Comparison of ENCODE assay signal across 8 cellular contexts in genomic region chr2:197309369-197310231, GRCh38. TPM values are rescaled to one million over a fixed set of nuclear protein-coding genes. Genes with fewer than 3 reads are reported as not detected.
DNase-seq lines count a peak whose midpoint lies in the region; ATAC-seq and TF ChIP-seq lines count a peak whose summit lies in the region.

No MANE protein-coding gene starts in this region.

- no peaks in the 10 kb centered on the region for H3K27me3 Mint-ChIP-seq in activated T-cell treated with anti-CD3 and anti-CD28 coated beads, Interleukin-2, amount 50 U/mL, for 72 hours (ENCODE audit: low read depth)
- H3K27me3 Mint-ChIP-seq in nephron progenitor cell (ENCODE audit: low read depth, poor library complexity): peaks cover 66% of the 10 kb centered on the region

- no peaks in the 10 kb centered on the region for H3K79me2 ChIP-seq in fibroblast of lung (ENCODE audit: control insufficient read depth, insufficient read depth, low read length)

- H3K36me3 Mint-ChIP-seq in activated T-cell treated with anti-CD3 and anti-CD28 coated beads, Interleukin-2, amount 50 U/mL, for 72 hours (ENCODE audit: insufficient read depth in 2 of 2): peaks cover 3 to 5% of the 10 kb centered on the region in 2 donors
- no peaks in the 10 kb centered on the region for H3K36me3 Mint-ChIP-seq in nephron progenitor cell (ENCODE audit: low read depth)

- H3K4me3 ChIP-seq in fibroblast of lung (replicated peaks in 1 of 4; ENCODE audit: control extremely low read depth in 1 of 4, insufficient read depth in 1 of 4, low read depth in 3 of 4, low read length in 4 of 4): peak overlapping the region; percentile 65 to 80 (median 74)
- peak overlapping the region; percentile 80 to 83 for H3K4me3 ChIP-seq in tibial artery

- H3K4me1 ChIP-seq in fibroblast of lung (ENCODE audit: control insufficient read depth, extremely low read depth, insufficient read depth, low read length) (peaks cover 5% of the 10 kb centered on the region), tibial artery (peaks cover 0 to 58% (median 25%) of the 10 kb centered on the region in 4 donors)

- H3K27ac ChIP-seq in fibroblast of lung (ENCODE audit: insufficient read depth, low read length): no peak overlapping the region
- H3K27ac ChIP-seq in tibial artery: peak overlapping the region; percentile 79 to 86

- H3K9ac ChIP-seq in fibroblast of lung (ENCODE audit: insufficient read depth, low read length): peak overlapping the region; percentile 68

- H3K9me3 ChIP-seq in fibroblast of lung (ENCODE audit: control insufficient read depth, insufficient read depth, low read depth, low read length) (no peaks in the 10 kb centered on the region), tibial artery (no peaks in the 10 kb centered on the region)

- peak overlapping the region; percentile 89 to 99 for H3K4me3 Mint-ChIP-seq in activated T-cell treated with anti-CD3 and anti-CD28 coated beads, Interleukin-2, amount 50 U/mL, for 72 hours
- peak overlapping the region; percentile 90 for H3K4me3 Mint-ChIP-seq in nephron progenitor cell

- DNase-seq in NCI-H82 (lab: John Stamatoyannopoulos, UW): peak; percentile 37
- DNase-seq in NCI-H82 treated with DMSO at 0.1 percent for 48 hours (lab: John Stamatoyannopoulos, UW; ENCODE audit: unreplicated experiment): no peak
- DNase-seq in NCI-H146 (lab: John Stamatoyannopoulos, UW): peak; percentile 41
- DNase-seq in activated T-cell treated with anti-CD3 and anti-CD28 coated beads, Interleukin-2, amount 50 U/mL, for 72 hours: peak in 1 of 2 donors; percentile 64
- DNase-seq in fibroblast of lung (ENCODE audit: low read depth in 2 of 2): no peak
- DNase-seq in nephron progenitor cell: no peak
- DNase-seq in tibial artery: peak; percentile 26 to 72
- DNase-seq in cerebellar nuclear complex (lab: John Stamatoyannopoulos, UW): no peak

- H2AFZ ChIP-seq in fibroblast of lung (ENCODE audit: low read length): peak overlapping the region; percentile 82

- ATAC-seq in activated T-cell treated with anti-CD3 and anti-CD28 coated beads, Interleukin-2, amount 50 U/mL, for 72 hours (replicated peaks in 1 of 2): peak in 1 of 2 donors; percentile 6

- peak overlapping the region; percentile 84 for H3K4me2 ChIP-seq in fibroblast of lung (ENCODE audit: extremely low read depth, insufficient read depth, low read length)

- no peaks in the 10 kb centered on the region for H4K20me1 ChIP-seq in fibroblast of lung (ENCODE audit: control insufficient read depth, extremely low read depth, insufficient read depth, low read length)

- no peak for TF ChIP-seq CTCF in fibroblast of lung (conservative IDR thresholded peaks at IDR 0.05 in 1 of 2, IDR thresholded peaks at IDR 0.05 in 1 of 2; ENCODE audit: low read depth in 1 of 2, low read length in 2 of 2)
- no peak for TF ChIP-seq CTCF in nephron progenitor cell (IDR thresholded peaks at IDR 0.05)
- TF ChIP-seq CTCF in tibial artery (IDR thresholded peaks at IDR 0.05): no peak

- H3K27me3 ChIP-seq in fibroblast of lung (ENCODE audit: control insufficient read depth, insufficient read depth, low read length) (no peaks in the 10 kb centered on the region), tibial artery (no peaks in the 10 kb centered on the region)

- no peaks in the 10 kb centered on the region for H3K9me3 Mint-ChIP-seq in activated T-cell treated with anti-CD3 and anti-CD28 coated beads, Interleukin-2, amount 50 U/mL, for 72 hours
- H3K9me3 Mint-ChIP-seq in nephron progenitor cell: no peaks in the 10 kb centered on the region

- peaks cover 72% of the 10 kb centered on the region for H3K4me1 Mint-ChIP-seq in activated T-cell treated with anti-CD3 and anti-CD28 coated beads, Interleukin-2, amount 50 U/mL, for 72 hours (ENCODE audit: low read depth)
- peaks cover 16% of the 10 kb centered on the region for H3K4me1 Mint-ChIP-seq in nephron progenitor cell

- H3K27ac Mint-ChIP-seq in activated T-cell treated with anti-CD3 and anti-CD28 coated beads, Interleukin-2, amount 50 U/mL, for 72 hours: peak overlapping the region; percentile 100
- no peak overlapping the region for H3K27ac Mint-ChIP-seq in nephron progenitor cell

- H3K36me3 ChIP-seq in fibroblast of lung (ENCODE audit: control insufficient read depth, insufficient read depth, low read length): no peaks in the 10 kb centered on the region
- no peaks in the 10 kb centered on the region for H3K36me3 ChIP-seq in tibial artery

- intact Hi-C loops in tibial artery (cut with DNase I; ENCODE audit: low total_unique reads): loop anchor here (2.0 to 5.0 kb wide), 2 partner anchors 68 to 119 kb away; no protein-coding TSS in a partner anchor

RNA-seq across cellular contexts. Expression of gene ANKRD44, which starts 1.0 kb away (rescaled TPM):
- 100 to 1,000 TPM; 114 to 141 TPM for total RNA-seq in activated T-cell treated with anti-CD3 and anti-CD28 coated beads, Interleukin-2, amount 50 U/mL, for 72 hours
- 4.9 and 7.6 TPM in 2 replicates for total RNA-seq in fibroblast of lung
- polyA plus RNA-seq in fibroblast of lung: 9.1 and 9.7 TPM in 2 replicates
- 5.0 and 5.2 TPM in 2 replicates for polyA plus RNA-seq in fibroblast of lung (2012)
- 5.4 and 21.7 TPM in 2 replicates for polyA minus RNA-seq in fibroblast of lung (ENCODE audit: low replicate concordance)

Comparison
In these comparisons a context has a peak if more than half of its experiments do, and no peak if none do; other contexts are left out.
1. DNase-seq: peak in NCI-H82 (single experiment), NCI-H146 (single experiment) and tibial artery (2 of 2); none in NCI-H82 treated with DMSO at 0.1 percent for 48 hours (single experiment), fibroblast of lung (0 of 2), nephron progenitor cell (single experiment) and cerebellar nuclear complex (0 of 2).
2. RNA of gene ANKRD44, which starts 1.0 kb away (total RNA-seq): 114 to 141 TPM in activated T-cell treated with anti-CD3 and anti-CD28 coated beads, Interleukin-2, amount 50 U/mL, for 72 hours; 4.9 to 7.6 TPM in fibroblast of lung; every median in the first group is over 10 times any median in the second.